20 cellular contexts compared by ENCODE assay signal in genomic region chr18:49766646-49767045, GRCh38.
"Had no signal": no experiment of that assay in that cellular context is flagged by ENCODE, and none has a peak within 500 bp of the region (broad histone marks: within the 10 kb centered on the region; RNA-seq: fewer than 3 reads in every experiment).

No MANE protein-coding gene starts in this region.

- H3K27ac Mint-ChIP-seq: natural killer cell had no signal

- H3K4me3 Mint-ChIP-seq: natural killer cell had no signal

- DNase-seq: dorsolateral prefrontal cortex; effector CD4-positive, alpha-beta T cell; foreskin keratinocyte; heart right ventricle; hippocampal formation; left cardiac atrium; left lung; mammary epithelial cell; natural killer cell; stimulated activated CD4-positive, alpha-beta T cell treated with anti-CD3 and anti-CD28 coated beads, Interleukin-12 subunit alpha, Interleukin-12 subunit beta, amount 100 ng/mL, for 4 hours; stimulated activated CD4-positive, alpha-beta T cell treated with anti-CD3 and anti-CD28 coated beads, Interleukin-1b, Interleukin-23, amount 100 ng/mL, for 48 hours; stimulated activated CD4-positive, alpha-beta T cell treated with anti-CD3 and anti-CD28 coated beads, Interleukin-4, amount 100 ng/mL, for 1 hour; stimulated activated CD8-positive, alpha-beta memory T cell treated with anti-CD3 and anti-CD28 coated beads, Interleukin-4, amount 100 ng/mL, for 48 hours; stimulated activated naive CD4-positive, alpha-beta T cell treated with Interleukin-2 at 50 U/mL for 16 hours; stomach; thyroid gland; trophoblast cell had no signal

- H3K9me3 Mint-ChIP-seq: natural killer cell had no signal

- ATAC-seq: esophagus mucosa, foreskin keratinocyte, gastroesophageal sphincter, left lung, natural killer cell, sciatic nerve had no signal

- H3K4me1 Mint-ChIP-seq: natural killer cell had no signal

- H3K36me3 Mint-ChIP-seq: natural killer cell had no signal
